Comparison of ENCODE assay signal across 1 cellular context in the genomic region with DNA sequence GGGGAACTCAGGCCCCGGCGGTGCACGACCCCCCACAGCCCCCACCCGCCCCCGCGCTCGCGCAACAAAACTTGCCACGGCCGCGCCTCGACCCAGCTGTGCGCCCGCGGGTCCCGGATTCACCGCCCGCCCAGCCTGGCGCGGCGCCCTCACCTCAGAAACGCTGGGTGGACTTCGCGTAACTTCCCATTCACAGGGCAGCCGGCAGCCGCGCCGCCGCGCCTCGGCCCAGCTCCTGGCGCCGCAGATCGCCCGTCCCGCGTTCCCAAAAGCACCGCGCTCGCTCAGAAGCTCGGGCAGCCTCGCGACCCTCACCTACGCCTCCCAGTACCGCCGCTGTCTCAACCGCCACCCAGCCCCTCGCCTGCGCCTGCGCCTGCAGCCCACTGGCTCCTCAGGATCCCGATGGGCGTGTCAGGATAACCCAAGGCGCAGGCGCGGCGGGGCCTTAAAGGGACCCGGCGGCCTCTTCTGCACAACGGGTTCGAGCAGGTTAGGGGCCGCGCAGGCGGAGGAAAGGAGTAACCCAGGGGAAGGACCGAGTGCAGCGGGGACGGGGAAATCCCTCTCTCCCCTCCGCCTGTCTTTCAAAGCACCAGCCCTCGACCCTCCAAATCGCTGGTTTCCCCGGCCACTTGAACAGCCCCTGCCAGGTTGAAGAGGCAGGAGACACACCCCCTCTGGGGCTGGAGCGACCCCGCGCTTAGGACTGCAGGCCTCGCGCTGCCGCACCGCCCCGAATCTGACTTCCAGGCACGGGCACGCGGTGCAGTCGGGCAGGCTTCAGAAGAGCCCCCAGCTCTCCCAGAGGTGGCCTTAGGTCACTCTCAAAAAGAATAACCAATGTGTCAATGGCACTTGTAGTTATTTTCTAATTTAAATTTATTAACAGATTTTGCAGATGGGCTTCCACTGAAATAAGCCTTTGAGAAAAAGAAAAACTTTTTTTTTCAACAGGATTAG.
TF ChIP-seq lines count a peak whose summit lies in the region.

Gene NBPF1, minus strand, starts transcription at position 380 of the 963 bp plus-strand sequence.

TF ChIP-seq in H1, 55 proteins besides CTCF, POLR2A, EP300 and RAD21 (continued from another document):
- TF ChIP-seq, protein P1, sequence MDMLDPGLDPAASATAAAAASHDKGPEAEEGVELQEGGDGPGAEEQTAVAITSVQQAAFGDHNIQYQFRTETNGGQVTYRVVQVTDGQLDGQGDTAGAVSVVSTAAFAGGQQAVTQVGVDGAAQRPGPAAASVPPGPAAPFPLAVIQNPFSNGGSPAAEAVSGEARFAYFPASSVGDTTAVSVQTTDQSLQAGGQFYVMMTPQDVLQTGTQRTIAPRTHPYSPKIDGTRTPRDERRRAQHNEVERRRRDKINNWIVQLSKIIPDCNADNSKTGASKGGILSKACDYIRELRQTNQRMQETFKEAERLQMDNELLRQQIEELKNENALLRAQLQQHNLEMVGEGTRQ (IDR thresholded peaks at IDR 0.05; ENCODE audit: low read length), result no peak; the same call in 1 of the 2 replicates
